ENCODE assay signal across 16 cellular contexts in genomic region chr2:143728498-143728897, GRCh38.
A peak's percentile ranks its signal among the peaks of the same experiment; 100 is the strongest.
DNase-seq lines count a peak whose midpoint lies in the region; ATAC-seq, FAIRE-seq and TF ChIP-seq lines count a peak whose summit lies in the region.
"Had no signal": no experiment of that assay in that cellular context is flagged by ENCODE, and none has a peak within 500 bp of the region (broad histone marks: within the 10 kb centered on the region; RNA-seq: fewer than 3 reads in every experiment).

No MANE protein-coding gene starts in this region.

- POLR2A ChIA-PET in H1 (lab: Charles Lee; ENCODE audit: partially characterized antibody): no interaction called here

- TF ChIP-seq RAD21 in H1 (IDR thresholded peaks at IDR 0.05 in 1 of 2, conservative IDR thresholded peaks at IDR 0.05 in 1 of 2; ENCODE audit: low read depth in 2 of 2, low read length in 2 of 2): no peak

- ATAC-seq in natural killer cell treated with Interleukin-12 subunit alpha and Interleukin-12 subunit beta and Interleukin-15 and Interleukin-18, amount 100 ng/mL, for 72 hours: peak in 1 of 2 donors; percentile 55
- no peak for ATAC-seq in natural killer cell
- ATAC-seq in RWPE2 (ENCODE audit: low read depth): peak; percentile 55; the same call in 2 of the 3 replicates
- no peak for ATAC-seq in stimulated activated effector memory CD8-positive, alpha-beta T cell treated with anti-CD3 and anti-CD28 coated beads, Interleukin-12 subunit alpha, Interleukin-12 subunit beta, amount 100 ng/mL, for 72 hours

- H3K27me3 ChIP-seq in RWPE2 (ENCODE audit: insufficient read depth, poor library complexity, severe bottlenecking): no peaks in the 10 kb centered on the region
- no peaks in the 10 kb centered on the region for H3K27me3 ChIP-seq in H1 (replicated peaks in 1 of 4; ENCODE audit: control insufficient read depth in 3 of 4, extremely low read depth in 1 of 4, insufficient read depth in 3 of 4, low read length in 3 of 4)

- WGBS in H1 (ENCODE audit: extremely low coverage in 1 of 2, insufficient coverage in 1 of 2, insufficient read length in 1 of 2, insufficient replicate concordance in 2 of 2, low coverage in 1 of 2, low lambda C conversion rate in 2 of 2, missing lambda C conversion rate in 1 of 2), 2 experiments: 93% methylated on average over 7 of the region's 7 CpGs; no CpG with 5 or more reads in 1 of the 2 experiments

- DNase-seq in natural killer cell treated with Interleukin-12 subunit alpha and Interleukin-12 subunit beta and Interleukin-15 and Interleukin-18, amount 100 ng/mL, for 72 hours (ENCODE audit: low spot score): no peak
- no peak for DNase-seq in natural killer cell
- no peak for DNase-seq in RWPE2 (ENCODE audit: low spot score)
- DNase-seq in H1 (ENCODE audit: low read depth in 1 of 2, low spot score in 2 of 2): no peak
- DNase-seq in stimulated activated effector memory CD8-positive, alpha-beta T cell treated with anti-CD3 and anti-CD28 coated beads, Interleukin-12 subunit alpha, Interleukin-12 subunit beta, amount 100 ng/mL, for 72 hours (ENCODE audit: low spot score in 2 of 2): peak in 1 of 2 donors; percentile 58
- no peak for DNase-seq in activated CD4-positive, alpha-beta T cell treated with anti-CD3 and anti-CD28 coated beads, Interleukin-2, amount 10 ng/mL, durations not matched to agents 24 days and 14 days
- no peak for DNase-seq in GM19239 (ENCODE audit: insufficient read length, low spot score)
- DNase-seq in stimulated activated CD4-positive, alpha-beta T cell treated with anti-CD3 and anti-CD28 coated beads, Interleukin-4, amount 100 ng/mL, for 1 hour: no peak
- DNase-seq: KBM-7, NCI-H1092, NCI-H345, NCI-H748 treated with DMSO at 0.1 percent for 48 hours, PC-9 had no signal

- no peak overlapping the region for H4K5ac ChIP-seq in H1 (ENCODE audit: insufficient read length, low read depth, low read length)

- no peaks in the 10 kb centered on the region for H4K20me1 ChIP-seq in H1 (replicated peaks in 1 of 2; ENCODE audit: control insufficient read depth in 1 of 2, insufficient read depth in 2 of 2, low read length in 2 of 2)

- CTCF ChIA-PET in H1 (lab: Charles Lee; ENCODE audit: partially characterized antibody): interaction anchor here (0.6 to 1.3 kb wide), 5 partner anchors 11 to 774 kb away, joined by 3 read pairs; no protein-coding TSS in a partner anchor

- H3K4ac ChIP-seq in H1 (replicated peaks; ENCODE audit: insufficient read length, low read depth, low read length): no peak overlapping the region

- H3K9me3 ChIP-seq in RWPE2 (ENCODE audit: severe bottlenecking) (no peaks in the 10 kb centered on the region), H1 (ENCODE audit: insufficient read depth in 2 of 2, low read depth in 1 of 2, low read length in 1 of 2) (no peaks in the 10 kb centered on the region)

- H3K79me2 ChIP-seq in H1 (ENCODE audit: control insufficient read depth in 1 of 2, insufficient read depth in 2 of 2, low read length in 2 of 2): no peaks in the 10 kb centered on the region

- 0 out of 2 replicates have a peak overlapping the region, but pooled peaks have one; percentile 19 for H2BK20ac ChIP-seq in H1 (ENCODE audit: low read length)

- no peak overlapping the region for H2BK12ac ChIP-seq in H1 (ENCODE audit: low read depth, low read length)

- no peaks in the 10 kb centered on the region for H3K23me2 ChIP-seq in H1 (ENCODE audit: low read depth, low read length)

- H3K14ac ChIP-seq in H1 (ENCODE audit: insufficient read length): no peak overlapping the region

- no peak for TF ChIP-seq EP300 in H1 (IDR thresholded peaks at IDR 0.05; ENCODE audit: borderline replicate concordance in 1 of 2, low read depth in 2 of 2, low read length in 2 of 2)

- H3K9me3 Mint-ChIP-seq in natural killer cell treated with Interleukin-12 subunit alpha and Interleukin-12 subunit beta and Interleukin-15 and Interleukin-18, amount 100 ng/mL, for 72 hours: no peaks in the 10 kb centered on the region
- no peaks in the 10 kb centered on the region for H3K9me3 Mint-ChIP-seq in natural killer cell
- H3K9me3 Mint-ChIP-seq in stimulated activated effector memory CD8-positive, alpha-beta T cell treated with anti-CD3 and anti-CD28 coated beads, Interleukin-12 subunit alpha, Interleukin-12 subunit beta, amount 100 ng/mL, for 72 hours: no peaks in the 10 kb centered on the region
- peaks cover 3% of the 10 kb centered on the region for H3K9me3 Mint-ChIP-seq in activated CD4-positive, alpha-beta T cell treated with anti-CD3 and anti-CD28 coated beads, Interleukin-2, amount 10 ng/mL, durations not matched to agents 24 days and 14 days

- no peak overlapping the region for H4K8ac ChIP-seq in H1 (ENCODE audit: extremely low read depth, insufficient read depth, low read length)

- H2BK15ac ChIP-seq in H1 (ENCODE audit: low read length): peak overlapping the region; percentile 66; the same call in 1 of the 2 replicates

- no peak overlapping the region for H4K91ac ChIP-seq in H1 (replicated peaks; ENCODE audit: insufficient read length, low read length)

- H2BK5ac ChIP-seq in H1 (ENCODE audit: low read depth, low read length): no peak overlapping the region

- no peak overlapping the region for H3K23ac ChIP-seq in H1 (ENCODE audit: insufficient read length)

- H3K36me3 Mint-ChIP-seq in natural killer cell treated with Interleukin-12 subunit alpha and Interleukin-12 subunit beta and Interleukin-15 and Interleukin-18, amount 100 ng/mL, for 72 hours: peaks cover 6% of the 10 kb centered on the region
- no peaks in the 10 kb centered on the region for H3K36me3 Mint-ChIP-seq in natural killer cell
- H3K36me3 Mint-ChIP-seq in stimulated activated effector memory CD8-positive, alpha-beta T cell treated with anti-CD3 and anti-CD28 coated beads, Interleukin-12 subunit alpha, Interleukin-12 subunit beta, amount 100 ng/mL, for 72 hours: no peaks in the 10 kb centered on the region
- H3K36me3 Mint-ChIP-seq in activated CD4-positive, alpha-beta T cell treated with anti-CD3 and anti-CD28 coated beads, Interleukin-2, amount 10 ng/mL, durations not matched to agents 24 days and 14 days (ENCODE audit: low read depth): peaks cover 23% of the 10 kb centered on the region

- H3K4me3 ChIP-seq in RWPE2 (ENCODE audit: severe bottlenecking) (no peak overlapping the region), H1 (ENCODE audit: extremely low read depth in 1 of 4, insufficient read depth in 2 of 4, low read depth in 3 of 4, low read length in 4 of 4) (no peak overlapping the region)
- H3K4me3 ChIP-seq: PC-9, SK-N-MC had no signal

- H3K4me2 ChIP-seq in H1 (ENCODE audit: insufficient read depth in 1 of 2, low read depth in 2 of 2, low read length in 2 of 2): no peak overlapping the region
- H3K4me2 ChIP-seq: PC-9 had no signal

- intact Hi-C loops in natural killer cell (cut with micrococcal nuclease): no loop called here
- intact Hi-C loops in activated CD4-positive, alpha-beta T cell treated with anti-CD3 and anti-CD28 coated beads, Interleukin-2, amount 10 ng/mL, durations not matched to agents 24 days and 14 days (cut with micrococcal nuclease): no loop called here

- H3K4me1 ChIP-seq in RWPE2 (ENCODE audit: insufficient read depth, poor library complexity, severe bottlenecking): peaks cover 21% of the 10 kb centered on the region
- peaks cover 0 to 5% (median 1%) of the 10 kb centered on the region in 4 experiments; a peak in 2 of 7 replicates for H3K4me1 ChIP-seq in H1 (replicated peaks in 1 of 4; ENCODE audit: control insufficient read depth in 3 of 4, insufficient read depth in 4 of 4, low read length in 3 of 4)

- H2AFZ ChIP-seq in H1 (ENCODE audit: low read length): no peak overlapping the region
- H2AFZ ChIP-seq: PC-9 had no signal

- H2BK120ac ChIP-seq in H1 (replicated peaks; ENCODE audit: low read depth, low read length): no peak overlapping the region

- peak overlapping the region; percentile 89 to 96 for H3K27ac Mint-ChIP-seq in natural killer cell treated with Interleukin-12 subunit alpha and Interleukin-12 subunit beta and Interleukin-15 and Interleukin-18, amount 100 ng/mL, for 72 hours
- H3K27ac Mint-ChIP-seq in natural killer cell: peak overlapping the region in 1 of 2 donors; percentile 8
- peak overlapping the region; percentile 61 for H3K27ac Mint-ChIP-seq in stimulated activated effector memory CD8-positive, alpha-beta T cell treated with anti-CD3 and anti-CD28 coated beads, Interleukin-12 subunit alpha, Interleukin-12 subunit beta, amount 100 ng/mL, for 72 hours
- H3K27ac Mint-ChIP-seq in activated CD4-positive, alpha-beta T cell treated with anti-CD3 and anti-CD28 coated beads, Interleukin-2, amount 10 ng/mL, durations not matched to agents 24 days and 14 days: no peak overlapping the region
- H3K27ac Mint-ChIP-seq: B cell had no signal

- peak overlapping the region; percentile 80 for H3K4me3 Mint-ChIP-seq in natural killer cell treated with Interleukin-12 subunit alpha and Interleukin-12 subunit beta and Interleukin-15 and Interleukin-18, amount 100 ng/mL, for 72 hours
- no peak overlapping the region for H3K4me3 Mint-ChIP-seq in natural killer cell
- peak overlapping the region; percentile 49 for H3K4me3 Mint-ChIP-seq in stimulated activated effector memory CD8-positive, alpha-beta T cell treated with anti-CD3 and anti-CD28 coated beads, Interleukin-12 subunit alpha, Interleukin-12 subunit beta, amount 100 ng/mL, for 72 hours
- no peak overlapping the region for H3K4me3 Mint-ChIP-seq in activated CD4-positive, alpha-beta T cell treated with anti-CD3 and anti-CD28 coated beads, Interleukin-2, amount 10 ng/mL, durations not matched to agents 24 days and 14 days
- H3K4me3 Mint-ChIP-seq: B cell had no signal

- no peak for TF ChIP-seq CTCF in natural killer cell (IDR thresholded peaks at IDR 0.05)
- TF ChIP-seq CTCF in RWPE2 (IDR thresholded peaks at IDR 0.05; ENCODE audit: poor library complexity, severe bottlenecking): no peak
- no peak for TF ChIP-seq CTCF in H1 (IDR thresholded peaks at IDR 0.05; ENCODE audit: control extremely low read depth in 1 of 3, insufficient read depth in 1 of 3, low read depth in 1 of 3, low read length in 3 of 3)

- H3K56ac ChIP-seq in H1 (replicated peaks; ENCODE audit: insufficient read length, low read depth, low read length): no peak overlapping the region

- H3K27ac ChIP-seq in RWPE2 (ENCODE audit: poor library complexity, severe bottlenecking): peak overlapping the region; percentile 2
- H3K27ac ChIP-seq in H1 (ENCODE audit: low read depth, low read length): no peak overlapping the region
- H3K27ac ChIP-seq: PC-9, SK-N-MC had no signal

- TF ChIP-seq POLR2A in H1 (IDR thresholded peaks at IDR 0.05; ENCODE audit: control extremely low read depth in 1 of 2, low read depth in 2 of 2, low read length in 2 of 2): no peak

- H3K36me3 ChIP-seq in RWPE2 (ENCODE audit: low read depth): no peaks in the 10 kb centered on the region
- no peaks in the 10 kb centered on the region for H3K36me3 ChIP-seq in H1 (ENCODE audit: control insufficient read depth in 2 of 4, insufficient read depth in 4 of 4, low read length in 3 of 4)

- FAIRE-seq in H1 (lab: Jason Lieb, UNC) (no peak), GM19239 (lab: Jason Lieb, UNC) (no peak)
- FAIRE-seq: HTR-8/SVneo had no signal

- H3K4me1 Mint-ChIP-seq in natural killer cell treated with Interleukin-12 subunit alpha and Interleukin-12 subunit beta and Interleukin-15 and Interleukin-18, amount 100 ng/mL, for 72 hours (ENCODE audit: low read depth in 2 of 2): peaks cover 26 to 60% of the 10 kb centered on the region in 2 donors
- peaks cover 30 to 38% of the 10 kb centered on the region in 2 donors for H3K4me1 Mint-ChIP-seq in natural killer cell
- peaks cover 49% of the 10 kb centered on the region for H3K4me1 Mint-ChIP-seq in stimulated activated effector memory CD8-positive, alpha-beta T cell treated with anti-CD3 and anti-CD28 coated beads, Interleukin-12 subunit alpha, Interleukin-12 subunit beta, amount 100 ng/mL, for 72 hours
- peaks cover 31% of the 10 kb centered on the region for H3K4me1 Mint-ChIP-seq in activated CD4-positive, alpha-beta T cell treated with anti-CD3 and anti-CD28 coated beads, Interleukin-2, amount 10 ng/mL, durations not matched to agents 24 days and 14 days

- no peak overlapping the region for H3K18ac ChIP-seq in H1 (ENCODE audit: extremely low read depth, low read length)

- H3K27me3 Mint-ChIP-seq in natural killer cell treated with Interleukin-12 subunit alpha and Interleukin-12 subunit beta and Interleukin-15 and Interleukin-18, amount 100 ng/mL, for 72 hours: no peaks in the 10 kb centered on the region
- H3K27me3 Mint-ChIP-seq in natural killer cell (ENCODE audit: low read depth in 2 of 2): no peaks in the 10 kb centered on the region
- no peaks in the 10 kb centered on the region for H3K27me3 Mint-ChIP-seq in activated CD4-positive, alpha-beta T cell treated with anti-CD3 and anti-CD28 coated beads, Interleukin-2, amount 10 ng/mL, durations not matched to agents 24 days and 14 days
- H3K27me3 Mint-ChIP-seq: B cell had no signal

- H3K9ac ChIP-seq in H1 (replicated peaks in 1 of 4; ENCODE audit: extremely low read depth in 1 of 4, low read depth in 3 of 4, low read length in 3 of 4): no peak overlapping the region

- no peaks in the 10 kb centered on the region for H3K79me1 ChIP-seq in H1 (ENCODE audit: low read depth, low read length)

- no peak overlapping the region for H2AK5ac ChIP-seq in H1 (ENCODE audit: low read depth, low read length)

Comparison
In these comparisons a context has a peak if more than half of its experiments do, and no peak if none do; other contexts are left out.
1. H3K4me3 Mint-ChIP-seq: peak in natural killer cell treated with Interleukin-12 subunit alpha and Interleukin-12 subunit beta and Interleukin-15 and Interleukin-18, amount 100 ng/mL, for 72 hours (single experiment) and stimulated activated effector memory CD8-positive, alpha-beta T cell treated with anti-CD3 and anti-CD28 coated beads, Interleukin-12 subunit alpha, Interleukin-12 subunit beta, amount 100 ng/mL, for 72 hours (single experiment); none in natural killer cell (single experiment) and activated CD4-positive, alpha-beta T cell treated with anti-CD3 and anti-CD28 coated beads, Interleukin-2, amount 10 ng/mL, durations not matched to agents 24 days and 14 days (single experiment).